In the genomic region with DNA sequence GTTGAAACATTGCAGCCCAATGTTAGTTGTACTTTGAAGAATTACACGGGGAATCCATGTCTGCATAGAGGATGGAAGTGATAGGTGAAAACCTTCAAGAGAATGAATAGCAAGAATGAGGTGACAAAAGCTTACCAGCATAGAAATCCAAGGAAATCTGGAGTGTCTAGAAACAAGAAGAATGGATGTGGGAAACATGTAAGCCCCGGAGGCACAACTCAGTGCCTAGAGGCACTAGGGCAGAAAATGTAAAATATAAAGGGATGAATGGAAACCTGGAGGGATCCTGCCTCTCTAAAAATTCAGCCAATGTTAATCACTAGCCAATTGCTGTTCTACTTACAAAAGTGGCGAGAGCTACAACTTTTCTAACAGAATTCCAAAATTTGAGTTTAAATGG, we compare ENCODE assay signal across 37 cellular contexts.
"Had no signal": no experiment of that assay in that cellular context is flagged by ENCODE, and none has a peak within 500 bp of the region (broad histone marks: within the 10 kb centered on the region; RNA-seq: fewer than 3 reads in every experiment).

No MANE protein-coding gene starts in this region.

- H3K27me3 ChIP-seq: adrenal gland, body of pancreas, brain microvascular endothelial cell, breast epithelium, cardiac muscle cell had no signal

- H3K36me3 ChIP-seq: adrenal gland, brain microvascular endothelial cell, breast epithelium, cardiac muscle cell had no signal

- H3K27me3 Mint-ChIP-seq: activated naive CD4-positive, alpha-beta T cell treated with anti-CD3 and anti-CD28 coated beads, Interleukin-2, amount 10 ng/mL, durations not matched to agents 7 days and 5 days; activated naive CD4-positive, alpha-beta T cell treated with anti-CD3 and anti-CD28 coated beads, Interleukin-2, amount 50 U/mL, for 24 hours; activated naive CD8-positive, alpha-beta T cell; activated naive CD8-positive, alpha-beta T cell treated with anti-CD3 and anti-CD28 coated beads for 36 hours; activated naive CD8-positive, alpha-beta T cell treated with anti-CD3 and anti-CD28 coated beads, Interleukin-2, amount 10 ng/mL, durations not matched to agents 7 days and 5 days; activated naive CD8-positive, alpha-beta T cell treated with anti-CD3 and anti-CD28 coated beads, Interleukin-2, amount 50 U/mL, for 24 hours; activated T-cell treated with anti-CD3 and anti-CD28 coated beads, Interleukin-2, amount 50 U/mL, for 24 hours; activated T-helper 17 cell treated with anti-CD3 and anti-CD28 coated beads, Interleukin-2, amount 50 U/mL, for 72 hours; brain; central memory CD8-positive, alpha-beta T cell had no signal

- H3K27ac ChIP-seq: adrenal gland, body of pancreas, brain microvascular endothelial cell, breast epithelium, cardiac muscle cell had no signal

- H3K4me1 Mint-ChIP-seq: activated naive CD4-positive, alpha-beta T cell treated with anti-CD3 and anti-CD28 coated beads, Interleukin-2, amount 10 ng/mL, durations not matched to agents 7 days and 5 days; activated naive CD4-positive, alpha-beta T cell treated with anti-CD3 and anti-CD28 coated beads, Interleukin-2, amount 50 U/mL, for 24 hours; activated naive CD8-positive, alpha-beta T cell treated with anti-CD3 and anti-CD28 coated beads for 36 hours; activated naive CD8-positive, alpha-beta T cell treated with anti-CD3 and anti-CD28 coated beads, Interleukin-2, amount 10 ng/mL, durations not matched to agents 7 days and 5 days; activated naive CD8-positive, alpha-beta T cell treated with anti-CD3 and anti-CD28 coated beads, Interleukin-2, amount 50 U/mL, for 24 hours; activated T-helper 17 cell treated with anti-CD3 and anti-CD28 coated beads, Interleukin-2, amount 50 U/mL, for 72 hours; brain; central memory CD8-positive, alpha-beta T cell had no signal

- ATAC-seq: activated naive CD4-positive, alpha-beta T cell treated with anti-CD3 and anti-CD28 coated beads, Interleukin-2, amount 50 U/mL, for 72 hours; activated naive CD8-positive, alpha-beta T cell treated with anti-CD3 and anti-CD28 coated beads, Interleukin-2, amount 50 U/mL, for 24 hours; activated T-cell treated with anti-CD3 and anti-CD28 coated beads, Interleukin-2, amount 50 U/mL, for 4 hours; activated T-cell treated with anti-CD3 and anti-CD28 coated beads, Interleukin-2, amount 50 U/mL, for 72 hours; activated T-helper 17 cell treated with anti-CD3 and anti-CD28 coated beads, Interleukin-2, amount 50 U/mL, for 72 hours; body of pancreas had no signal

- H3K27ac Mint-ChIP-seq: activated naive CD4-positive, alpha-beta T cell treated with anti-CD3 and anti-CD28 coated beads for 36 hours; activated naive CD4-positive, alpha-beta T cell treated with anti-CD3 and anti-CD28 coated beads, Interleukin-2, amount 10 ng/mL, durations not matched to agents 7 days and 5 days; activated naive CD4-positive, alpha-beta T cell treated with anti-CD3 and anti-CD28 coated beads, Interleukin-2, amount 50 U/mL, for 24 hours; activated naive CD4-positive, alpha-beta T cell treated with anti-CD3 and anti-CD28 coated beads, Interleukin-2, amount 50 U/mL, for 72 hours; activated naive CD8-positive, alpha-beta T cell; activated naive CD8-positive, alpha-beta T cell treated with anti-CD3 and anti-CD28 coated beads for 36 hours; activated naive CD8-positive, alpha-beta T cell treated with anti-CD3 and anti-CD28 coated beads, Interleukin-2, amount 10 ng/mL, durations not matched to agents 7 days and 5 days; activated naive CD8-positive, alpha-beta T cell treated with anti-CD3 and anti-CD28 coated beads, Interleukin-2, amount 50 U/mL, for 24 hours; activated T-cell treated with anti-CD3 and anti-CD28 coated beads, Interleukin-2, amount 50 U/mL, for 24 hours; activated T-cell treated with anti-CD3 and anti-CD28 coated beads, Interleukin-2, amount 50 U/mL, for 72 hours; activated T-helper 1 cell treated with anti-CD3 and anti-CD28 coated beads, Interleukin-12 subunit alpha, Interleukin-12 subunit beta, Interleukin-2, Interleukin-4 antibody, amounts not matched to agents 30 ng/mL and 10 ng/mL and 1 ng/mL, durations not matched to agents 14 hours and 24 hours and 36 hours; activated T-helper 17 cell treated with anti-CD3 and anti-CD28 coated beads, Interleukin-2, amount 50 U/mL, for 72 hours; activated T-helper 2 cell treated with anti-CD3 and anti-CD28 coated beads, Interferon-gamma antibody, Interleukin-2, Interleukin-4, amounts not matched to agents 10 μg/mL and 5 μg/mL and 100 μg/mL, durations not matched to agents 14 hours and 24 hours and 36 hours; brain had no signal

- DNase-seq: activated effector memory CD4-positive, alpha-beta T cell treated with anti-CD3 and anti-CD28 coated beads, Interleukin-2, amount 50 U/mL, for 16 hours; activated effector memory CD4-positive, alpha-beta T cell treated with Interleukin-2 at 50 U/mL for 16 hours; activated gamma-delta T cell; activated gamma-delta T cell treated with Interleukin-2 at 50 U/mL for 16 hours; activated naive CD4-positive, alpha-beta T cell; activated naive CD4-positive, alpha-beta T cell treated with anti-CD3 and anti-CD28 coated beads for 36 hours; activated naive CD4-positive, alpha-beta T cell treated with anti-CD3 and anti-CD28 coated beads, Interleukin-2, amount 10 ng/mL, durations not matched to agents 7 days and 5 days; activated naive CD4-positive, alpha-beta T cell treated with anti-CD3 and anti-CD28 coated beads, Interleukin-2, amount 50 U/mL, for 16 hours; activated naive CD4-positive, alpha-beta T cell treated with Interleukin-2 at 50 U/mL for 16 hours; activated naive CD8-positive, alpha-beta T cell treated with anti-CD3 and anti-CD28 coated beads for 36 hours; activated naive CD8-positive, alpha-beta T cell treated with anti-CD3 and anti-CD28 coated beads, Interleukin-2, amount 10 ng/mL, durations not matched to agents 7 days and 5 days; activated naive CD8-positive, alpha-beta T cell treated with anti-CD3 and anti-CD28 coated beads, Interleukin-2, amount 50 U/mL, for 24 hours; activated T-cell treated with anti-CD3 and anti-CD28 coated beads, Interleukin-2, amount 50 U/mL, for 1 hour; activated T-cell treated with anti-CD3 and anti-CD28 coated beads, Interleukin-2, amount 50 U/mL, for 24 hours; activated T-cell treated with anti-CD3 and anti-CD28 coated beads, Interleukin-2, amount 50 U/mL, for 4 hours; activated T-cell treated with anti-CD3 and anti-CD28 coated beads, Interleukin-2, amount 50 U/mL, for 48 hours; activated T-cell treated with anti-CD3 and anti-CD28 coated beads, Interleukin-2, amount 50 U/mL, for 72 hours; adrenal gland; amniotic stem cell; amygdala; anterior cingulate cortex; aorta; body of pancreas; brain microvascular endothelial cell; caudate nucleus; central memory CD4-positive, alpha-beta T cell; cerebellar nuclear complex had no signal

- H3K4me1 ChIP-seq: adrenal gland, body of pancreas, breast epithelium had no signal

- H3K9me3 Mint-ChIP-seq: activated naive CD4-positive, alpha-beta T cell treated with anti-CD3 and anti-CD28 coated beads, Interleukin-2, amount 50 U/mL, for 24 hours; activated naive CD8-positive, alpha-beta T cell treated with anti-CD3 and anti-CD28 coated beads for 36 hours; activated naive CD8-positive, alpha-beta T cell treated with anti-CD3 and anti-CD28 coated beads, Interleukin-2, amount 10 ng/mL, durations not matched to agents 7 days and 5 days; activated T-cell treated with anti-CD3 and anti-CD28 coated beads, Interleukin-2, amount 50 U/mL, for 24 hours; activated T-helper 17 cell treated with anti-CD3 and anti-CD28 coated beads, Interleukin-2, amount 50 U/mL, for 72 hours; activated T-helper 2 cell treated with anti-CD3 and anti-CD28 coated beads, Interferon-gamma antibody, Interleukin-2, Interleukin-4, amounts not matched to agents 10 μg/mL and 5 μg/mL and 100 μg/mL, durations not matched to agents 14 hours and 24 hours and 36 hours had no signal

- H3K36me3 Mint-ChIP-seq: activated naive CD4-positive, alpha-beta T cell treated with anti-CD3 and anti-CD28 coated beads, Interleukin-2, amount 10 ng/mL, durations not matched to agents 7 days and 5 days; activated naive CD4-positive, alpha-beta T cell treated with anti-CD3 and anti-CD28 coated beads, Interleukin-2, amount 50 U/mL, for 24 hours; activated naive CD4-positive, alpha-beta T cell treated with anti-CD3 and anti-CD28 coated beads, Interleukin-2, amount 50 U/mL, for 72 hours; activated naive CD8-positive, alpha-beta T cell; activated naive CD8-positive, alpha-beta T cell treated with anti-CD3 and anti-CD28 coated beads for 36 hours; activated naive CD8-positive, alpha-beta T cell treated with anti-CD3 and anti-CD28 coated beads, Interleukin-2, amount 10 ng/mL, durations not matched to agents 7 days and 5 days; brain had no signal

- H3K9me3 ChIP-seq: adrenal gland, body of pancreas, breast epithelium had no signal

- H3K4me3 ChIP-seq: adrenal gland, body of pancreas, breast epithelium, cardiac muscle cell had no signal

- H3K4me3 Mint-ChIP-seq: activated naive CD4-positive, alpha-beta T cell treated with anti-CD3 and anti-CD28 coated beads for 36 hours; activated naive CD4-positive, alpha-beta T cell treated with anti-CD3 and anti-CD28 coated beads, Interleukin-2, amount 10 ng/mL, durations not matched to agents 7 days and 5 days; activated naive CD4-positive, alpha-beta T cell treated with anti-CD3 and anti-CD28 coated beads, Interleukin-2, amount 50 U/mL, for 24 hours; activated naive CD8-positive, alpha-beta T cell; activated naive CD8-positive, alpha-beta T cell treated with anti-CD3 and anti-CD28 coated beads for 36 hours; activated naive CD8-positive, alpha-beta T cell treated with anti-CD3 and anti-CD28 coated beads, Interleukin-2, amount 10 ng/mL, durations not matched to agents 7 days and 5 days; activated naive CD8-positive, alpha-beta T cell treated with anti-CD3 and anti-CD28 coated beads, Interleukin-2, amount 50 U/mL, for 24 hours; activated T-cell treated with anti-CD3 and anti-CD28 coated beads, Interleukin-2, amount 50 U/mL, for 24 hours; activated T-cell treated with anti-CD3 and anti-CD28 coated beads, Interleukin-2, amount 50 U/mL, for 4 hours; activated T-cell treated with anti-CD3 and anti-CD28 coated beads, Interleukin-2, amount 50 U/mL, for 72 hours; activated T-helper 1 cell treated with anti-CD3 and anti-CD28 coated beads, Interleukin-12 subunit alpha, Interleukin-12 subunit beta, Interleukin-2, Interleukin-4 antibody, amounts not matched to agents 30 ng/mL and 10 ng/mL and 1 ng/mL, durations not matched to agents 14 hours and 24 hours and 36 hours; activated T-helper 17 cell treated with anti-CD3 and anti-CD28 coated beads, Interleukin-2, amount 50 U/mL, for 72 hours; brain; central memory CD8-positive, alpha-beta T cell had no signal
